Comparison of ENCODE assay signal across 18 cellular contexts in the genomic region with DNA sequence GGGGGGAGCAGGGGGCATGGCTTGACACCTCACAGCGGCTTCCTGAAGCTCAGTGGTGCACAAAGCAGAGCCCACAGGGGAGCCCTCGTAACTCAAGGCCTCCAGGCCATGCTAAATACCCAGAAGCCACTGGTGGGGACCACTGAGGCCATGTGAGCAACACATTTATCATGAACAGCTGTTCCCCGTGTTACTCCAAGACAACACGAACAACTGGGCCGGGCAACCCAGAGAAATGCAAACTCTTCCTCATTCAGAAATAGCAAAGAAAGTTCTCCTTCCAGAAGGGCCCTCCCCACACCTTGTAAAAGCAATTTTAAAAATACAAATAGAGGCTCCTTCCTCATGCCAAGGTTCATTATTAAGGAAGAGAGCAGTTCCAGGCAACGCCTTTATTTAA. TPM values are rescaled to one million over a fixed set of nuclear protein-coding genes. Genes with fewer than 3 reads are reported as not detected.
A peak's percentile ranks its signal among the peaks of the same experiment; 100 is the strongest.
DNase-seq lines count a peak whose midpoint lies in the region; TF ChIP-seq lines count a peak whose summit lies in the region.
"Had no signal": no experiment of that assay in that cellular context is flagged by ENCODE, and none has a peak within 500 bp of the region (broad histone marks: within the 10 kb centered on the region; RNA-seq: fewer than 3 reads in every experiment).

No MANE protein-coding gene starts in this region.

- CTCF ChIA-PET in OCI-LY7 (lab: Charles Lee; ENCODE audit: unreplicated experiment): no interaction called here
- CTCF ChIA-PET in SK-N-SH (lab: Yijun Ruan, JAX): interaction anchor here (0.7 to 4.6 kb wide), 5 partner anchors 11 to 196 kb away, joined by 3 to 38 read pairs (median 3); no protein-coding TSS in a partner anchor
- CTCF ChIA-PET in Calu3 (lab: Charles Lee): interaction anchor here (0.5 to 1.3 kb wide), 5 partner anchors 11 to 516 kb away, joined by 3 to 10 read pairs (median 4); no protein-coding TSS in a partner anchor

- intact Hi-C loops in OCI-LY7 (cut with micrococcal nuclease; ENCODE audit: unreplicated experiment): loop anchor here (5.0 kb wide), 1 partner anchor 269 kb away; no protein-coding TSS in a partner anchor
- intact Hi-C loops in spleen (cut with DNase I; ENCODE audit: low total_unique reads): no loop called here
- intact Hi-C loops in Calu3 (cut with micrococcal nuclease; ENCODE audit: unreplicated experiment): no loop called here
- intact Hi-C loops in activated CD4-positive, alpha-beta T cell treated with anti-CD3 and anti-CD28 coated beads, Interleukin-2, amount 10 ng/mL, durations not matched to agents 24 days and 14 days (cut with micrococcal nuclease): no loop called here

- H3F3A ChIP-seq in SK-N-SH (replicated peaks; ENCODE audit: insufficient read depth): no peaks in the 10 kb centered on the region

- H3K27ac ChIP-seq in HL-60 (replicated peaks) (peak overlapping the region; percentile 95), OCI-LY7 (ENCODE audit: low read depth, low read length, poor library complexity, severe bottlenecking) (peak overlapping the region; percentile 53), iPS-20b (ENCODE audit: low read length) (no peak overlapping the region), spleen (peak overlapping the region in 6 of 8 donors; percentile 52 to 96 (median 90)), SK-N-SH (ENCODE audit: low read depth in 2 of 2, low read length in 1 of 2) (no peak overlapping the region)
- H3K27ac ChIP-seq: gastrocnemius medialis, SJSA1, vagina had no signal

- no peak for TF ChIP-seq POLR2A in spleen (IDR thresholded peaks at IDR 0.05)

- no peak for TF ChIP-seq RAD21 in SK-N-SH (IDR thresholded peaks at IDR 0.05; ENCODE audit: low read length)

- H3K4me1 ChIP-seq in OCI-LY7 (ENCODE audit: insufficient read depth, low read length, poor library complexity, severe bottlenecking) (peaks cover 53% of the 10 kb centered on the region), iPS-20b (ENCODE audit: insufficient read depth, low read length) (peaks cover 19% of the 10 kb centered on the region), spleen (peaks cover 29 to 74% (median 59%) of the 10 kb centered on the region in 6 donors), SK-N-SH (ENCODE audit: control insufficient read depth in 1 of 2, insufficient read depth in 2 of 2, low read depth in 1 of 2, low read length in 1 of 2) (peaks cover 8 to 17% of the 10 kb centered on the region in 2 experiments; a peak in 3 of 4 replicates)

- no peak for TF ChIP-seq CTCF in HL-60 (IDR thresholded peaks at IDR 0.05; ENCODE audit: insufficient read depth, low read length)
- no peak for TF ChIP-seq CTCF in OCI-LY7 (conservative IDR thresholded peaks at IDR 0.05; ENCODE audit: low read length)
- no peak for TF ChIP-seq CTCF in spleen (IDR thresholded peaks at IDR 0.05 in 8 of 11, conservative IDR thresholded peaks at IDR 0.05 in 3 of 11)
- no peak for TF ChIP-seq CTCF in SK-N-SH (IDR thresholded peaks at IDR 0.05)
- TF ChIP-seq CTCF in Calu3 (IDR thresholded peaks at IDR 0.05; ENCODE audit: unreplicated experiment): no peak

- no peaks in the 10 kb centered on the region for H3K36me3 Mint-ChIP-seq in Calu3 (ENCODE audit: insufficient read depth, unreplicated experiment)
- no peaks in the 10 kb centered on the region for H3K36me3 Mint-ChIP-seq in activated CD4-positive, alpha-beta T cell treated with anti-CD3 and anti-CD28 coated beads, Interleukin-2, amount 10 ng/mL, durations not matched to agents 24 days and 14 days (ENCODE audit: low read depth)
- H3K36me3 Mint-ChIP-seq: activated naive CD4-positive, alpha-beta T cell treated with anti-CD3 and anti-CD28 coated beads, Interleukin-2, amount 10 ng/mL, durations not matched to agents 7 days and 5 days; CD8-positive, alpha-beta T cell; stimulated activated effector memory CD8-positive, alpha-beta T cell treated with anti-CD3 and anti-CD28 coated beads, Interleukin-12 subunit alpha, Interleukin-12 subunit beta, amount 100 ng/mL, for 72 hours had no signal

- H3K27me3 Mint-ChIP-seq in Calu3 (ENCODE audit: unreplicated experiment): peaks cover 73% of the 10 kb centered on the region
- peaks cover 16% of the 10 kb centered on the region for H3K27me3 Mint-ChIP-seq in activated CD4-positive, alpha-beta T cell treated with anti-CD3 and anti-CD28 coated beads, Interleukin-2, amount 10 ng/mL, durations not matched to agents 24 days and 14 days

- H3K27ac Mint-ChIP-seq in Calu3 (ENCODE audit: unreplicated experiment): no peak overlapping the region
- no peak overlapping the region for H3K27ac Mint-ChIP-seq in activated CD4-positive, alpha-beta T cell treated with anti-CD3 and anti-CD28 coated beads, Interleukin-2, amount 10 ng/mL, durations not matched to agents 24 days and 14 days
- H3K27ac Mint-ChIP-seq: activated naive CD4-positive, alpha-beta T cell treated with anti-CD3 and anti-CD28 coated beads, Interleukin-2, amount 10 ng/mL, durations not matched to agents 7 days and 5 days; endodermal cell; stimulated activated effector memory CD8-positive, alpha-beta T cell treated with anti-CD3 and anti-CD28 coated beads, Interleukin-12 subunit alpha, Interleukin-12 subunit beta, amount 100 ng/mL, for 72 hours had no signal

- H3K27me3 ChIP-seq in HL-60 (ENCODE audit: insufficient read depth, poor library complexity, severe bottlenecking) (no peaks in the 10 kb centered on the region), iPS-20b (ENCODE audit: insufficient read depth, low read length) (no peaks in the 10 kb centered on the region), spleen (replicated peaks in 1 of 7) (peaks cover 0 to 34% (median 0%) of the 10 kb centered on the region in 7 donors), SK-N-SH (ENCODE audit: insufficient read depth) (no peaks in the 10 kb centered on the region)
- H3K27me3 ChIP-seq: vagina had no signal

- BruUV-seq in OCI-LY7 (replicated peaks; lab: Mats Ljungman, UMichigan): no TSS peak
- BruUV-seq in Calu3 (replicated peaks; lab: Mats Ljungman, UMichigan): no TSS peak

- H2AFZ ChIP-seq in OCI-LY7 (ENCODE audit: low read length) (peak overlapping the region; percentile 91), SK-N-SH (ENCODE audit: low read depth) (no peak overlapping the region)

- DNase-seq in HL-60 (ENCODE audit: low read depth in 1 of 2, low spot score in 1 of 2) (peak in 1 of 2 experiments; percentile 67), OCI-LY7 (ENCODE audit: low spot score) (peak; percentile 70), spleen (no peak), SK-N-SH (no peak), Calu3 (no peak)
- DNase-seq in activated CD4-positive, alpha-beta T cell treated with anti-CD3 and anti-CD28 coated beads, Interleukin-2, amount 10 ng/mL, durations not matched to agents 24 days and 14 days: no peak
- DNase-seq: activated naive CD4-positive, alpha-beta T cell treated with anti-CD3 and anti-CD28 coated beads, Interleukin-2, amount 10 ng/mL, durations not matched to agents 7 days and 5 days; CD8-positive, alpha-beta T cell; endodermal cell; gastrocnemius medialis; NCI-H1417 treated with DMSO at 0.1 percent for 48 hours; NCI-H510A; retina; stimulated activated CD4-positive, alpha-beta T cell treated with anti-CD3 and anti-CD28 coated beads, Interleukin-4, amount 100 ng/mL, for 1 hour had no signal

- POLR2A ChIA-PET in OCI-LY7 (lab: Charles Lee) (interaction anchor here (2.3 kb wide), 1 partner anchor 18 kb away, joined by 7 read pairs; no protein-coding TSS in a partner anchor), SK-N-SH (lab: Yijun Ruan, JAX) (no interaction called here)

- H3K9ac ChIP-seq in iPS-20b (ENCODE audit: low read depth, low read length) (no peak overlapping the region; the same call in 1 of the 2 replicates), SK-N-SH (no peak overlapping the region)

- H3K36me3 ChIP-seq in OCI-LY7 (ENCODE audit: insufficient read depth, low read length) (no peaks in the 10 kb centered on the region), iPS-20b (ENCODE audit: insufficient read depth, low read depth, low read length) (no peaks in the 10 kb centered on the region), spleen (no peaks in the 10 kb centered on the region), SK-N-SH (replicated peaks in 1 of 2; ENCODE audit: control insufficient read depth in 1 of 2, insufficient read depth in 2 of 2, low read length in 1 of 2) (no peaks in the 10 kb centered on the region)
- H3K36me3 ChIP-seq: gastrocnemius medialis, SJSA1, vagina had no signal

- H3K79me2 ChIP-seq in OCI-LY7 (ENCODE audit: insufficient read depth, low read depth, low read length): no peaks in the 10 kb centered on the region
- H3K79me2 ChIP-seq in SK-N-SH (ENCODE audit: insufficient read depth): no peaks in the 10 kb centered on the region

- no peak for TF ChIP-seq EP300 in SK-N-SH (IDR thresholded peaks at IDR 0.05; ENCODE audit: borderline replicate concordance in 1 of 2, low read depth in 1 of 2, low read length in 1 of 2)

- H3K4me3 ChIP-seq in HL-60 (replicated peaks; ENCODE audit: insufficient read depth, low read length) (no peak overlapping the region), OCI-LY7 (ENCODE audit: low read depth, low read length, poor library complexity, severe bottlenecking) (peak overlapping the region; percentile 28), iPS-20b (ENCODE audit: low read length) (peak overlapping the region; percentile 25; the same call in 1 of the 2 replicates), spleen (peak overlapping the region in 1 of 8 donors; percentile 59), SK-N-SH (ENCODE audit: low read depth in 2 of 2, low read length in 1 of 2) (no peak overlapping the region)
- H3K4me3 ChIP-seq: gastrocnemius medialis, SJSA1, vagina had no signal

- H4K20me1 ChIP-seq in OCI-LY7 (ENCODE audit: insufficient read depth, low read length): no peaks in the 10 kb centered on the region
- H4K20me1 ChIP-seq in SK-N-SH (ENCODE audit: insufficient read depth): no peaks in the 10 kb centered on the region

- 21 to 44% (median 36%) methylated on average over 5 to 6 of the region's 6 CpGs for WGBS in spleen, 5 donors
- 62% methylated on average over 6 of the region's 6 CpGs for WGBS in SK-N-SH (ENCODE audit: low lambda C conversion rate)

- H3K4me1 Mint-ChIP-seq in Calu3 (ENCODE audit: low read depth, unreplicated experiment): peaks cover 10% of the 10 kb centered on the region
- H3K4me1 Mint-ChIP-seq in activated CD4-positive, alpha-beta T cell treated with anti-CD3 and anti-CD28 coated beads, Interleukin-2, amount 10 ng/mL, durations not matched to agents 24 days and 14 days: peaks cover 21% of the 10 kb centered on the region
- H3K4me1 Mint-ChIP-seq: endodermal cell had no signal

- H3K9me2 ChIP-seq in OCI-LY7 (ENCODE audit: insufficient read depth, low read length): no peaks in the 10 kb centered on the region
- H3K9me2 ChIP-seq in SK-N-SH: no peaks in the 10 kb centered on the region

- H3K4me3 Mint-ChIP-seq in Calu3 (ENCODE audit: low read depth, unreplicated experiment): no peak overlapping the region
- H3K4me3 Mint-ChIP-seq in activated CD4-positive, alpha-beta T cell treated with anti-CD3 and anti-CD28 coated beads, Interleukin-2, amount 10 ng/mL, durations not matched to agents 24 days and 14 days: no peak overlapping the region
- H3K4me3 Mint-ChIP-seq: activated naive CD4-positive, alpha-beta T cell treated with anti-CD3 and anti-CD28 coated beads, Interleukin-2, amount 10 ng/mL, durations not matched to agents 7 days and 5 days; CD8-positive, alpha-beta T cell; endodermal cell; stimulated activated effector memory CD8-positive, alpha-beta T cell treated with anti-CD3 and anti-CD28 coated beads, Interleukin-12 subunit alpha, Interleukin-12 subunit beta, amount 100 ng/mL, for 72 hours had no signal

- H3K4me2 ChIP-seq in OCI-LY7 (ENCODE audit: low read length) (peak overlapping the region; percentile 64), SK-N-SH (no peak overlapping the region)

- H3K9me3 ChIP-seq in OCI-LY7 (ENCODE audit: low read length) (peaks cover 3% of the 10 kb centered on the region; the same call in 1 of the 2 replicates), iPS-20b (ENCODE audit: insufficient read depth, low read depth, low read length) (no peaks in the 10 kb centered on the region), spleen (peaks cover 0 to 2% (median 0%) of the 10 kb centered on the region in 8 donors), SK-N-SH (no peaks in the 10 kb centered on the region)
- H3K9me3 ChIP-seq: gastrocnemius medialis, vagina had no signal

- H3K9me3 Mint-ChIP-seq in Calu3 (ENCODE audit: low read depth, unreplicated experiment): peaks cover 4% of the 10 kb centered on the region
- H3K9me3 Mint-ChIP-seq in activated CD4-positive, alpha-beta T cell treated with anti-CD3 and anti-CD28 coated beads, Interleukin-2, amount 10 ng/mL, durations not matched to agents 24 days and 14 days: no peaks in the 10 kb centered on the region
- H3K9me3 Mint-ChIP-seq: CD8-positive, alpha-beta T cell had no signal

RNA-seq across cellular contexts. Expression of a gene that starts 36.3 kb away (rescaled TPM):
- total RNA-seq in OCI-LY7 (2014; rRNA removed; shearing (Covaris generic)): 34.4 and 52.4 TPM in 2 replicates
- total RNA-seq in OCI-LY7 (2022): 30.4 and 34.3 TPM in 2 replicates
- 10 to 100 TPM in 2 of 7 donors, 1 to 10 TPM in 5; 2.9 to 16.3 (median 7.1) TPM for total RNA-seq in spleen
- 1 to 10 TPM; 4.7 to 7.7 (median 5.9) TPM for polyA plus RNA-seq in spleen
- 0.33 and 0.36 TPM in 2 replicates for polyA plus RNA-seq in SK-N-SH (2012; rRNA removed)
- 0.19 and 0.42 TPM in 2 replicates for polyA plus RNA-seq in SK-N-SH (2012; cell fraction: cytosol; rRNA removed)
- polyA plus RNA-seq in SK-N-SH (2012; cell fraction: nucleus; rRNA removed): 0.55 and 0.91 TPM in 2 replicates
- total RNA-seq in Calu3 (2022): 51.9 and 63.9 TPM in 2 replicates
- total RNA-seq in activated CD4-positive, alpha-beta T cell treated with anti-CD3 and anti-CD28 coated beads, Interleukin-2, amount 10 ng/mL, durations not matched to agents 24 days and 14 days: 57.8 and 67.3 TPM in 2 replicates

Comparison
In these comparisons a context has a peak if more than half of its experiments do, and no peak if none do; other contexts are left out.
1. H3K27ac ChIP-seq: peak in HL-60 (single experiment), OCI-LY7 (single experiment) and spleen (6 of 8); none in iPS-20b (single experiment) and SK-N-SH (0 of 2).
2. H3K4me3 ChIP-seq: peak in OCI-LY7 (single experiment) and iPS-20b (single experiment); none in HL-60 (single experiment) and SK-N-SH (0 of 2).